In genomic region chr16:46970089-46970488, GRCh38 we compare ENCODE assay signal across 19 cellular contexts. TPM values are rescaled to one million over a fixed set of nuclear protein-coding genes. Genes with fewer than 3 reads are reported as not detected.
DNase-seq lines count a peak whose midpoint lies in the region; ATAC-seq and TF ChIP-seq lines count a peak whose summit lies in the region.
"Had no signal": no experiment of that assay in that cellular context is flagged by ENCODE, and none has a peak within 500 bp of the region (broad histone marks: within the 10 kb centered on the region; RNA-seq: fewer than 3 reads in every experiment).

No MANE protein-coding gene starts in this region.

- peaks cover 3% of the 10 kb centered on the region for H3K4me1 ChIP-seq in right cardiac atrium (ENCODE audit: control insufficient read depth, insufficient read depth, low read length)
- peaks cover 34 to 35% of the 10 kb centered on the region in 2 donors for H3K4me1 ChIP-seq in gastrocnemius medialis
- H3K4me1 ChIP-seq in BE2C, result peaks cover 4% of the 10 kb centered on the region

- no peak for TF ChIP-seq CTCF in WTC11 (IDR thresholded peaks at IDR 0.05)
- TF ChIP-seq CTCF in gastrocnemius medialis (IDR thresholded peaks at IDR 0.05 in 4 of 5, conservative IDR thresholded peaks at IDR 0.05 in 1 of 5), result no peak
- no peak for TF ChIP-seq CTCF in BE2C (IDR thresholded peaks at IDR 0.05; ENCODE audit: low read depth, low read length)

- H3K27me3 ChIP-seq in right cardiac atrium (ENCODE audit: control insufficient read depth, insufficient read depth), result no peaks in the 10 kb centered on the region
- no peaks in the 10 kb centered on the region for H3K27me3 ChIP-seq in gastrocnemius medialis
- H3K27me3 ChIP-seq in BE2C, result no peaks in the 10 kb centered on the region
- H3K27me3 ChIP-seq: cardiac muscle cell, ovary, upper lobe of right lung had no signal

- no peaks in the 10 kb centered on the region for H3K9me3 Mint-ChIP-seq in activated T-cell treated with anti-CD3 and anti-CD28 coated beads, Interleukin-2, amount 50 U/mL, for 72 hours
- H3K9me3 Mint-ChIP-seq in WTC11, result no peaks in the 10 kb centered on the region

- peaks cover 0 to 37% of the 10 kb centered on the region in 2 donors for H3K36me3 ChIP-seq in gastrocnemius medialis
- H3K36me3 ChIP-seq in BE2C, result peaks cover 54% of the 10 kb centered on the region
- H3K36me3 ChIP-seq: ovary had no signal

- CTCF ChIA-PET in WTC11 (lab: Charles Lee), result no interaction called here

- H3K9me3 ChIP-seq in right cardiac atrium (ENCODE audit: control insufficient read depth, low read length) (no peaks in the 10 kb centered on the region), gastrocnemius medialis (no peaks in the 10 kb centered on the region), BE2C (no peaks in the 10 kb centered on the region)
- H3K9me3 ChIP-seq: lower lobe of right lung, ovary, upper lobe of right lung had no signal

- DNase-seq in activated T-cell treated with anti-CD3 and anti-CD28 coated beads, Interleukin-2, amount 50 U/mL, for 72 hours, result no peak
- DNase-seq in activated T-cell treated with anti-CD3 and anti-CD28 coated beads for 4 hours, result no peak
- DNase-seq in WTC11 (ENCODE audit: low spot score), result no peak
- DNase-seq in right cardiac atrium, result peak in 2 of 3 donors; percentile 22 to 70
- peak in 1 of 2 donors; percentile 75 for DNase-seq in gastrocnemius medialis
- DNase-seq in BE2C, result no peak
- DNase-seq in HT-29 (ENCODE audit: low spot score), result no peak
- no peak for DNase-seq in NCI-H187 (lab: John Stamatoyannopoulos, UW)
- DNase-seq: activated effector memory CD4-positive, alpha-beta T cell treated with Interleukin-2 at 50 U/mL for 16 hours; DMS79; hippocampal formation; Kasumi-1; lower lobe of right lung; NCI-H2171 treated with DMSO at 0.1 percent for 48 hours; stimulated activated CD4-positive, alpha-beta T cell treated with anti-CD3 and anti-CD28 coated beads, Interleukin-15, amount 100 ng/mL, for 24 hours; upper lobe of right lung had no signal

- 91% methylated on average over 2 of the region's 2 CpGs for WGBS in right cardiac atrium

- H3K27ac Mint-ChIP-seq in activated T-cell treated with anti-CD3 and anti-CD28 coated beads, Interleukin-2, amount 50 U/mL, for 72 hours, result peak overlapping the region; percentile 87
- peak overlapping the region; percentile 88 for H3K27ac Mint-ChIP-seq in WTC11

- peak overlapping the region; percentile 17 to 54 for H3K4me3 Mint-ChIP-seq in activated T-cell treated with anti-CD3 and anti-CD28 coated beads, Interleukin-2, amount 50 U/mL, for 72 hours
- H3K4me3 Mint-ChIP-seq in WTC11, result peak overlapping the region; percentile 41

- in situ Hi-C loops in gastrocnemius medialis (cut with MboI; ENCODE audit: low sequenced_read_pairs in 4 of 4), result no loop called here

- no peak for TF ChIP-seq POLR2A in gastrocnemius medialis (IDR thresholded peaks at IDR 0.05)

- no peaks in the 10 kb centered on the region for H3K27me3 Mint-ChIP-seq in activated T-cell treated with anti-CD3 and anti-CD28 coated beads, Interleukin-2, amount 50 U/mL, for 72 hours (ENCODE audit: low read depth)
- no peaks in the 10 kb centered on the region for H3K27me3 Mint-ChIP-seq in WTC11 (ENCODE audit: low read depth)

- intact Hi-C loops in right cardiac atrium (cut with DNase I) (no loop called here), gastrocnemius medialis (cut with DNase I; ENCODE audit: low total_unique reads) (loop anchor here (5.0 to 10.0 kb wide), 2 partner anchors 323 to 1415 kb away; partner anchors contain the start of gene SIAH1)

- peaks cover 15 to 35% of the 10 kb centered on the region in 2 donors for H3K36me3 Mint-ChIP-seq in activated T-cell treated with anti-CD3 and anti-CD28 coated beads, Interleukin-2, amount 50 U/mL, for 72 hours (ENCODE audit: insufficient read depth in 2 of 2)
- H3K36me3 Mint-ChIP-seq in WTC11, result peaks cover 63% of the 10 kb centered on the region

- H3K4me3 ChIP-seq in right cardiac atrium (ENCODE audit: low read length) (no peak overlapping the region), gastrocnemius medialis (no peak overlapping the region), BE2C (ENCODE audit: low read depth, low read length) (no peak overlapping the region)
- H3K4me3 ChIP-seq: cardiac muscle cell, lower lobe of right lung, ovary, upper lobe of right lung had no signal

- no peak for ATAC-seq in activated T-cell treated with anti-CD3 and anti-CD28 coated beads, Interleukin-2, amount 50 U/mL, for 72 hours (replicated peaks in 1 of 2)
- ATAC-seq in WTC11 (no peak), right cardiac atrium (peak in 1 of 2 donors; percentile 48), gastrocnemius medialis (peak; percentile 27 to 62)
- ATAC-seq: activated CD4-positive, CD25-positive, alpha-beta regulatory T cell treated with anti-CD3 and anti-CD28 coated beads, Interleukin-2, amount 50 U/mL, for 24 hours; lower lobe of right lung; upper lobe of right lung had no signal

- no peak overlapping the region for H3K27ac ChIP-seq in right cardiac atrium (ENCODE audit: low read length)
- H3K27ac ChIP-seq in gastrocnemius medialis, result peak overlapping the region; percentile 32 to 69 (median 34)
- H3K27ac ChIP-seq: cardiac muscle cell, lower lobe of right lung, ovary, upper lobe of right lung had no signal

- POLR2A ChIA-PET in WTC11 (lab: Charles Lee), result interaction anchor here (0.6 kb wide), 1 partner anchor 13 kb away, joined by 8 read pairs; no protein-coding TSS in a partner anchor

- H3K4me1 Mint-ChIP-seq in activated T-cell treated with anti-CD3 and anti-CD28 coated beads, Interleukin-2, amount 50 U/mL, for 72 hours (ENCODE audit: low read depth), result peaks cover 58% of the 10 kb centered on the region
- H3K4me1 Mint-ChIP-seq in WTC11, result peaks cover 40% of the 10 kb centered on the region

TF ChIP-seq in WTC11, 78 proteins besides CTCF, POLR2A, EP300 and RAD21 (continues in another document):
- TF ChIP-seq, protein P1, sequence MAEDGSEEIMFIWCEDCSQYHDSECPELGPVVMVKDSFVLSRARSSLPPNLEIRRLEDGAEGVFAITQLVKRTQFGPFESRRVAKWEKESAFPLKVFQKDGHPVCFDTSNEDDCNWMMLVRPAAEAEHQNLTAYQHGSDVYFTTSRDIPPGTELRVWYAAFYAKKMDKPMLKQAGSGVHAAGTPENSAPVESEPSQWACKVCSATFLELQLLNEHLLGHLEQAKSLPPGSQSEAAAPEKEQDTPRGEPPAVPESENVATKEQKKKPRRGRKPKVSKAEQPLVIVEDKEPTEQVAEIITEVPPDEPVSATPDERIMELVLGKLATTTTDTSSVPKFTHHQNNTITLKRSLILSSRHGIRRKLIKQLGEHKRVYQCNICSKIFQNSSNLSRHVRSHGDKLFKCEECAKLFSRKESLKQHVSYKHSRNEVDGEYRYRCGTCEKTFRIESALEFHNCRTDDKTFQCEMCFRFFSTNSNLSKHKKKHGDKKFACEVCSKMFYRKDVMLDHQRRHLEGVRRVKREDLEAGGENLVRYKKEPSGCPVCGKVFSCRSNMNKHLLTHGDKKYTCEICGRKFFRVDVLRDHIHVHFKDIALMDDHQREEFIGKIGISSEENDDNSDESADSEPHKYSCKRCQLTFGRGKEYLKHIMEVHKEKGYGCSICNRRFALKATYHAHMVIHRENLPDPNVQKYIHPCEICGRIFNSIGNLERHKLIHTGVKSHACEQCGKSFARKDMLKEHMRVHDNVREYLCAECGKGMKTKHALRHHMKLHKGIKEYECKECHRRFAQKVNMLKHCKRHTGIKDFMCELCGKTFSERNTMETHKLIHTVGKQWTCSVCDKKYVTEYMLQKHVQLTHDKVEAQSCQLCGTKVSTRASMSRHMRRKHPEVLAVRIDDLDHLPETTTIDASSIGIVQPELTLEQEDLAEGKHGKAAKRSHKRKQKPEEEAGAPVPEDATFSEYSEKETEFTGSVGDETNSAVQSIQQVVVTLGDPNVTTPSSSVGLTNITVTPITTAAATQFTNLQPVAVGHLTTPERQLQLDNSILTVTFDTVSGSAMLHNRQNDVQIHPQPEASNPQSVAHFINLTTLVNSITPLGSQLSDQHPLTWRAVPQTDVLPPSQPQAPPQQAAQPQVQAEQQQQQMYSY (CRISPR knock-in tag; IDR thresholded peaks at IDR 0.05), result no peak
- TF ChIP-seq ZNF671 (CRISPR knock-in tag; IDR thresholded peaks at IDR 0.05), result no peak
- TF ChIP-seq, protein P2, sequence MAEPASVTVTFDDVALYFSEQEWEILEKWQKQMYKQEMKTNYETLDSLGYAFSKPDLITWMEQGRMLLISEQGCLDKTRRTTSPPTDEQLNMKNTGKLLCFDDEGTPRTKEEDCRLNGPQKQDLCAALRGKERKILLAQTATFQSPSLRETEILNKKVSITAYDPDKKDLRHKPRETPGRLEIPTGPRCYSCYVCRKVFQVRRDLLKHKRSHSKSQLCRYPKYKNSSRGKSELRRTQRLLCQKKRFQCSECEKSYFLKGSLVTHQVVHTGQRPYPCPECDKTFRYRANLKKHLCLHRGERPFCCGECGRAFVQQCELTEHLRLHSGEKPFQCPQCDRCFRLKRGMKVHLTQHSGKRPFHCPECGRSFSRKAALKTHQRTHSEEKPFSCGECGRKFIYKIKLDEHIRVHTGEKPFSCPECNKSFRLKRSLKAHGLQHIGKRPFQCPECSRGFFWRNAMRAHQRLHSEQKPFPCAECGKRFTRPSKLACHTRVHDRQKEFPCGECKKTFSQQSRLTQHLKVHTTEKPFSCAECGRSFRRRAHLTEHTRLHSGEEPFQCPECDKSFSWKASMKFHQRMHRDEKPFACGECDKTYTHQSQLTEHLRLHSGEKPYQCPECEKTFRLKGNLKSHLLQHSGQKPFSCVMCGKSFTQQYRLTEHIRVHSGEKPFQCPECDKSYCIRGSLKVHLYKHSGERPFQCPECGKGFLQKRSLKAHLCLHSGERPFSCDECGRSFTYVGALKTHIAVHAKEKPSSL (CRISPR knock-in tag; conservative IDR thresholded peaks at IDR 0.05), result no peak
- no peak for TF ChIP-seq ZNF121 (CRISPR knock-in tag; IDR thresholded peaks at IDR 0.05)
- no peak for TF ChIP-seq SMAD3 (CRISPR knock-in tag; IDR thresholded peaks at IDR 0.05; ENCODE audit: borderline replicate concordance)
- TF ChIP-seq, protein P3, sequence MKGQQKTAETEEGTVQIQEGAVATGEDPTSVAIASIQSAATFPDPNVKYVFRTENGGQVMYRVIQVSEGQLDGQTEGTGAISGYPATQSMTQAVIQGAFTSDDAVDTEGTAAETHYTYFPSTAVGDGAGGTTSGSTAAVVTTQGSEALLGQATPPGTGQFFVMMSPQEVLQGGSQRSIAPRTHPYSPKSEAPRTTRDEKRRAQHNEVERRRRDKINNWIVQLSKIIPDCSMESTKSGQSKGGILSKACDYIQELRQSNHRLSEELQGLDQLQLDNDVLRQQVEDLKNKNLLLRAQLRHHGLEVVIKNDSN (CRISPR knock-in tag; IDR thresholded peaks at IDR 0.05), result no peak
- no peak for TF ChIP-seq NFE2L1 (CRISPR knock-in tag; IDR thresholded peaks at IDR 0.05)
- no peak for TF ChIP-seq NR1H2 (CRISPR knock-in tag; IDR thresholded peaks at IDR 0.05)
- no peak for TF ChIP-seq ESRRA (CRISPR knock-in tag; IDR thresholded peaks at IDR 0.05; ENCODE audit: borderline replicate concordance)

RNA-seq across cellular contexts. Expression of gene DNAJA2, which starts 3.4 kb away (rescaled TPM):
- total RNA-seq in activated T-cell treated with anti-CD3 and anti-CD28 coated beads, Interleukin-2, amount 50 U/mL, for 72 hours, result 10 to 100 TPM; 65.2 to 65.4 TPM
- 101 to 103 TPM (median 102 TPM) in 3 replicates for total RNA-seq in WTC11 (2021)
- 10 to 100 TPM; 90.6 to 97.2 (median 93.2) TPM for total RNA-seq in right cardiac atrium
- 74.9 TPM for polyA plus RNA-seq in right cardiac atrium
- total RNA-seq in gastrocnemius medialis, result 10 to 100 TPM; 57.4 to 79.6 (median 70.5) TPM
- polyA plus RNA-seq in BE2C (2012; ENCODE audit: insufficient read depth, insufficient read length, low read depth), result 84.8 TPM
- total RNA-seq in HT-29 (2014; rRNA removed; shearing (Covaris generic)), result 35.4 and 36.5 TPM in 2 replicates

Comparison
In these comparisons a context has a peak if more than half of its experiments do, and no peak if none do; other contexts are left out.
1. ATAC-seq: peak in gastrocnemius medialis (2 of 2); none in activated T-cell treated with anti-CD3 and anti-CD28 coated beads, Interleukin-2, amount 50 U/mL, for 72 hours (0 of 2) and WTC11 (single experiment).
2. DNase-seq: peak in right cardiac atrium (2 of 3); none in activated T-cell treated with anti-CD3 and anti-CD28 coated beads, Interleukin-2, amount 50 U/mL, for 72 hours (0 of 2), activated T-cell treated with anti-CD3 and anti-CD28 coated beads for 4 hours (single experiment), WTC11 (single experiment), BE2C (single experiment), HT-29 (single experiment) and NCI-H187 (0 of 2).